22 cellular contexts compared by ENCODE assay signal in the genomic region with DNA sequence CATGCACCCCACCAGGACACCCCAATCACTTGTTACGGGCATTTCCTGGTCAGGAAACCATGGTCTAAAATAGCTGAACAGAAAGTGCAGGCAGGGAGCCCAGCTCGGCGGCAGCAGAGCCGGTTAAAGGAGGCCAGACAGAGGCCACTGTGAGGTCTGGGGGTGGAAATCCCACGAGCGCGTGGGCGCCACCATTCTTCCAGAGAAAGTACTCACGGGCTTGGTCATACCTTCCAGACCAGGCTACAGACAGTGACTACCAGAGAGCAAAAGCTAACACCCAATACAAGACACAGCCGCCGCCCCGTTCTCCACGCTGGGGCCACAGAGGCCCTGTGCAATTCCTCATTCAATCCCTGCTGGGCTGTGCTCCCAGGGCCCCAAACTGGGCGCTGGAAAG. TPM values are rescaled to one million over a fixed set of nuclear protein-coding genes. Genes with fewer than 3 reads are reported as not detected.
DNase-seq lines count a peak whose midpoint lies in the region; ATAC-seq and TF ChIP-seq lines count a peak whose summit lies in the region.
"Had no signal": no experiment of that assay in that cellular context is flagged by ENCODE, and none has a peak within 500 bp of the region (broad histone marks: within the 10 kb centered on the region; RNA-seq: fewer than 3 reads in every experiment).

No MANE protein-coding gene starts in this region.

- peaks cover 13 to 17% of the 10 kb centered on the region in 2 donors for H3K36me3 Mint-ChIP-seq in stimulated activated naive B cell treated with anti-CD40 and anti-IgM and Interleukin-4, amounts not matched to agents 10 μg/mL and 1 μg/mL and 100 μg/mL, for 72 hours

- ATAC-seq in Right ventricle myocardium inferior (no peak), HG03159 (IDR thresholded peaks at IDR 0.05; ENCODE audit: unreplicated experiment) (no peak), HG03565 (IDR thresholded peaks at IDR 0.05; ENCODE audit: unreplicated experiment) (no peak)
- peak; percentile 55 to 60 for ATAC-seq in stimulated activated naive B cell treated with anti-CD40 and anti-IgM and Interleukin-4, amounts not matched to agents 10 μg/mL and 1 μg/mL and 100 μg/mL, for 72 hours (replicated peaks)
- ATAC-seq: naive thymus-derived CD8-positive, alpha-beta T cell; stimulated activated naive CD8-positive, alpha-beta T cell treated with anti-CD3 and anti-CD28 coated beads, Interleukin-15, amount 100 ng/mL, for 72 hours had no signal

- peak; percentile 47 for DNase-seq in Right ventricle myocardium inferior (ENCODE audit: missing footprints)
- no peak for DNase-seq in cardiac septum (ENCODE audit: low spot score)
- DNase-seq in amniotic epithelial cell (ENCODE audit: low read depth), result peak; percentile 47
- DNase-seq in fibroblast of the aortic adventitia (ENCODE audit: low read depth), result peak; percentile 55
- DNase-seq in stimulated activated naive B cell treated with anti-CD40 and anti-IgM and Interleukin-4, amounts not matched to agents 10 μg/mL and 1 μg/mL and 100 μg/mL, for 72 hours, result no peak
- no peak for DNase-seq in activated CD4-positive, CD25-positive, alpha-beta regulatory T cell treated with anti-CD3 and anti-CD28 coated beads, Interleukin-2, amount 50 U/mL, for 72 hours
- DNase-seq: activated CD4-positive, alpha-beta T cell treated with anti-CD3 and anti-CD28 coated beads, Interleukin-2, amount 50 U/mL, for 1 hour; activated CD8-positive, alpha-beta memory T cell treated with anti-CD3 and anti-CD28 coated beads, Interleukin-2, amount 50 U/mL, for 48 hours; activated gamma-delta T cell; BE2C; GM23248; hippocampal formation; naive thymus-derived CD8-positive, alpha-beta T cell; NCI-H1436 treated with DMSO at 0.1 percent for 48 hours; Peyer's patch; stimulated activated naive CD8-positive, alpha-beta T cell treated with anti-CD3 and anti-CD28 coated beads, Interleukin-15, amount 100 ng/mL, for 72 hours; T1000 had no signal

- intact Hi-C loops in Right ventricle myocardium inferior (cut with DNase I) (no loop called here), cardiac septum (cut with DNase I) (no loop called here)

- peak overlapping the region; percentile 57 for H3K27ac Mint-ChIP-seq in stimulated activated naive B cell treated with anti-CD40 and anti-IgM and Interleukin-4, amounts not matched to agents 10 μg/mL and 1 μg/mL and 100 μg/mL, for 72 hours
- H3K27ac Mint-ChIP-seq: memory B cell; naive thymus-derived CD8-positive, alpha-beta T cell had no signal

- no peaks in the 10 kb centered on the region for H3K27me3 Mint-ChIP-seq in stimulated activated naive B cell treated with anti-CD40 and anti-IgM and Interleukin-4, amounts not matched to agents 10 μg/mL and 1 μg/mL and 100 μg/mL, for 72 hours
- H3K27me3 Mint-ChIP-seq: memory B cell; naive thymus-derived CD8-positive, alpha-beta T cell; stimulated activated naive CD8-positive, alpha-beta T cell treated with anti-CD3 and anti-CD28 coated beads, Interleukin-15, amount 100 ng/mL, for 72 hours had no signal

- H3K4me3 ChIP-seq in fibroblast of the aortic adventitia (ENCODE audit: low read depth, low read length), result no peak overlapping the region
- H3K4me3 ChIP-seq: GM23248, Peyer's patch, SK-N-MC had no signal

- no peaks in the 10 kb centered on the region for H3K9me3 Mint-ChIP-seq in stimulated activated naive B cell treated with anti-CD40 and anti-IgM and Interleukin-4, amounts not matched to agents 10 μg/mL and 1 μg/mL and 100 μg/mL, for 72 hours
- H3K9me3 Mint-ChIP-seq: memory B cell; naive thymus-derived CD8-positive, alpha-beta T cell; stimulated activated naive CD8-positive, alpha-beta T cell treated with anti-CD3 and anti-CD28 coated beads, Interleukin-15, amount 100 ng/mL, for 72 hours had no signal

- H3K4me1 Mint-ChIP-seq in stimulated activated naive B cell treated with anti-CD40 and anti-IgM and Interleukin-4, amounts not matched to agents 10 μg/mL and 1 μg/mL and 100 μg/mL, for 72 hours, result peaks cover 20 to 36% of the 10 kb centered on the region in 2 donors

- no peak for TF ChIP-seq CTCF in fibroblast of the aortic adventitia (IDR thresholded peaks at IDR 0.05; ENCODE audit: insufficient read depth, low read length)

- H3K4me3 Mint-ChIP-seq in stimulated activated naive B cell treated with anti-CD40 and anti-IgM and Interleukin-4, amounts not matched to agents 10 μg/mL and 1 μg/mL and 100 μg/mL, for 72 hours, result peak overlapping the region in 1 of 2 donors; percentile 47
- H3K4me3 Mint-ChIP-seq: memory B cell; naive thymus-derived CD8-positive, alpha-beta T cell; stimulated activated naive CD8-positive, alpha-beta T cell treated with anti-CD3 and anti-CD28 coated beads, Interleukin-15, amount 100 ng/mL, for 72 hours had no signal

RNA-seq across cellular contexts. Expression of gene CEP131, which starts 11.9 kb away (rescaled TPM):
- 8.9 TPM for total RNA-seq in Right ventricle myocardium inferior
- total RNA-seq in cardiac septum, result 6.8 TPM
- 9.6 and 30.1 TPM in 2 replicates for total RNA-seq in fibroblast of the aortic adventitia (ENCODE audit: low replicate concordance)

RNA-seq across cellular contexts. Expression of gene TEPSIN, which starts 28.0 kb away (rescaled TPM):
- total RNA-seq in Right ventricle myocardium inferior (11.1 TPM), cardiac septum (12.6 TPM), fibroblast of the aortic adventitia (ENCODE audit: low replicate concordance) (3.4 and 13.3 TPM in 2 replicates)

RNA-seq across cellular contexts. Expression of gene NDUFAF8, which starts 28.2 kb away (rescaled TPM):
- total RNA-seq in Right ventricle myocardium inferior (58.0 TPM), cardiac septum (61.0 TPM), fibroblast of the aortic adventitia (ENCODE audit: low replicate concordance) (27.4 and 66.6 TPM in 2 replicates)

RNA-seq across cellular contexts. Expression of gene AATK, which starts 44.8 kb away (rescaled TPM):
- total RNA-seq in Right ventricle myocardium inferior, result 10.1 TPM
- total RNA-seq in cardiac septum, result 9.3 TPM
- 0.16 and 0.18 TPM in 2 replicates for total RNA-seq in fibroblast of the aortic adventitia (ENCODE audit: low replicate concordance)

RNA-seq across cellular contexts. Expression of gene PVALEF, which starts 45.6 kb away (rescaled TPM):
- total RNA-seq in Right ventricle myocardium inferior (not detected), cardiac septum (not detected), fibroblast of the aortic adventitia (ENCODE audit: low replicate concordance) (not detected in 2 replicates)
- total RNA-seq: fibroblast of villous mesenchyme; GM23248; naive thymus-derived CD8-positive, alpha-beta T cell; Peyer's patch had no signal

Comparison
In these comparisons a context has a peak if more than half of its experiments do, and no peak if none do; other contexts are left out.
1. DNase-seq: peak in Right ventricle myocardium inferior (single experiment), amniotic epithelial cell (single experiment) and fibroblast of the aortic adventitia (single experiment); none in cardiac septum (single experiment), stimulated activated naive B cell treated with anti-CD40 and anti-IgM and Interleukin-4, amounts not matched to agents 10 μg/mL and 1 μg/mL and 100 μg/mL, for 72 hours (single experiment) and activated CD4-positive, CD25-positive, alpha-beta regulatory T cell treated with anti-CD3 and anti-CD28 coated beads, Interleukin-2, amount 50 U/mL, for 72 hours (single experiment).
2. ATAC-seq: peak in stimulated activated naive B cell treated with anti-CD40 and anti-IgM and Interleukin-4, amounts not matched to agents 10 μg/mL and 1 μg/mL and 100 μg/mL, for 72 hours (2 of 2); none in Right ventricle myocardium inferior (single experiment), HG03159 (single experiment) and HG03565 (single experiment).